Comparison of ENCODE assay signal across 7 cellular contexts in the genomic region with DNA sequence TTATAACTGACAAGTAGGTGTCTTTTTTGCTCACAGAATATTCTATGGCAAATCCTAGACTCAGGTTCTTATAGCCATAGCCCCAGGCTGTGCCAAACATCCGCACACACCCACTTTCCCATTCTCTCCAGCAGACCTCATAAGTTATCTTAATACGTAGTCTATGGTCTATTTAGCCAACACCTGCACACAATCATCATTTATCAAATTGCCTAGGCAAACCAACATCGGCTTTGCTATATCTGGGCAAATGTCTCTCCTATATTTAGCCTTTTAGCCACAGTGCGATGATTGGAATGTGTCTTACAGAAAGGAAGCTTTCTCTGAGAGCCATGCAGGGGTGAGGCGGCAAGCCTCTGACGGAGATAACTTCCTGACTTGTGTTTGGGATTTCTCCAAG.
DNase-seq lines count a peak whose midpoint lies in the region; ATAC-seq and TF ChIP-seq lines count a peak whose summit lies in the region.
"Not testable (repeated sequence)": the region's sequence is repeated elsewhere in the genome, so short reads cannot be mapped to it uniquely, and the experiment has no call there.

No MANE protein-coding gene starts in this region.

- not testable (repeated sequence) for H3K27me3 Mint-ChIP-seq in activated T-helper 17 cell treated with anti-CD3 and anti-CD28 coated beads, Interleukin-2, amount 50 U/mL, for 72 hours; MCF 10A (ENCODE audit: insufficient read depth, unreplicated experiment)
- H3K27me3 Mint-ChIP-seq in naive thymus-derived CD8-positive, alpha-beta T cell: peaks cover 3 to 12% (median 4%) of the 10 kb centered on the region in 5 donors

- POLR2A ChIA-PET in MCF 10A (lab: Yijun Ruan, JAX); naive thymus-derived CD8-positive, alpha-beta T cell (lab: Charles Lee): not testable (repeated sequence)

- H3K9me3 Mint-ChIP-seq in activated T-helper 17 cell treated with anti-CD3 and anti-CD28 coated beads, Interleukin-2, amount 50 U/mL, for 72 hours; MCF 10A (ENCODE audit: unreplicated experiment); naive thymus-derived CD8-positive, alpha-beta T cell: not testable (repeated sequence)

- peak; percentile 0 for DNase-seq in AG10803 (ENCODE audit: low read depth)
- peak; percentile 4 for DNase-seq in LHCN-M2 (ENCODE audit: low read depth)
- DNase-seq in RPMI7951 (ENCODE audit: low read depth): peak; percentile 11
- DNase-seq in MCF 10A (ENCODE audit: unreplicated experiment): peak; percentile 5
- DNase-seq in foreskin melanocyte: peak; percentile 6
- DNase-seq in naive thymus-derived CD8-positive, alpha-beta T cell: not testable (repeated sequence)

- H3K4me3 Mint-ChIP-seq in activated T-helper 17 cell treated with anti-CD3 and anti-CD28 coated beads, Interleukin-2, amount 50 U/mL, for 72 hours: peak overlapping the region; percentile 42
- peak overlapping the region; percentile 53 for H3K4me3 Mint-ChIP-seq in MCF 10A (ENCODE audit: unreplicated experiment)
- H3K4me3 Mint-ChIP-seq in naive thymus-derived CD8-positive, alpha-beta T cell: peak overlapping the region; percentile 4 to 62 (median 44)

- not testable (repeated sequence) for H3K36me3 Mint-ChIP-seq in activated T-helper 17 cell treated with anti-CD3 and anti-CD28 coated beads, Interleukin-2, amount 50 U/mL, for 72 hours (ENCODE audit: low read depth); MCF 10A (ENCODE audit: insufficient read depth, unreplicated experiment); naive thymus-derived CD8-positive, alpha-beta T cell

- H3K4me3 ChIP-seq in AG10803 (ENCODE audit: low read length): not testable (repeated sequence)

- TF ChIP-seq CTCF in AG10803 (conservative IDR thresholded peaks at IDR 0.05; ENCODE audit: low read length); MCF 10A (IDR thresholded peaks at IDR 0.05; ENCODE audit: unreplicated experiment): not testable (repeated sequence)

- ATAC-seq in activated T-helper 17 cell treated with anti-CD3 and anti-CD28 coated beads, Interleukin-2, amount 50 U/mL, for 72 hours (replicated peaks); naive thymus-derived CD8-positive, alpha-beta T cell: not testable (repeated sequence)

- not testable (repeated sequence) for H3K4me1 Mint-ChIP-seq in activated T-helper 17 cell treated with anti-CD3 and anti-CD28 coated beads, Interleukin-2, amount 50 U/mL, for 72 hours; MCF 10A (ENCODE audit: insufficient read depth, unreplicated experiment); naive thymus-derived CD8-positive, alpha-beta T cell

- intact Hi-C loops in MCF 10A (cut with micrococcal nuclease): not testable (repeated sequence)

- CTCF ChIA-PET in MCF 10A (lab: Yijun Ruan, JAX): interaction anchor here (1.3 kb wide), 1 partner anchor 607 kb away, joined by 4 read pairs; no protein-coding TSS in a partner anchor

- not testable (repeated sequence) for H3K27ac Mint-ChIP-seq in activated T-helper 17 cell treated with anti-CD3 and anti-CD28 coated beads, Interleukin-2, amount 50 U/mL, for 72 hours; MCF 10A (ENCODE audit: low read depth, unreplicated experiment); naive thymus-derived CD8-positive, alpha-beta T cell

- not testable (repeated sequence) for BruUV-seq in MCF 10A (replicated peaks; lab: Mats Ljungman, UMichigan)
